ENCODE assay signal across 17 cellular contexts in the genomic region with DNA sequence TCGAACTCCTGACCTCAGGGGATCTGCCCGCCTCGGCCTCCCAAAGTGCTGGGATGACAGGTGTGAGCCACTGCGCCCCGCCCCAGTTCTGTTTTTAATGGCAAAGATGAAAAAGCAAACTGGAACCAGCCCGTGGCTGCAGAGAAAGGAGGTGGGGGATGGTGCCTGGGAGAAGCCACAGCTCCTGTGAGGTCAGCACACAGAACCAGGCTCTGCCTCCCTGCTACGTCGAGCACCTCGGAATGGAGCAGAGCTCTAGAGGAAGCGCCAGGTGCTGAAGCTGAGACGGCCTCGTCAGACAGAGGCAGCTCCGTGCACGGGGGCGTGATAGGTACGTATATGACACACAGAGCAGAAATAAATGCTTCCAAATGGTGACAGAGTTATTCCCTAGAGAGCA. TPM values are rescaled to one million over a fixed set of nuclear protein-coding genes. Genes with fewer than 3 reads are reported as not detected.
DNase-seq lines count a peak whose midpoint lies in the region.
"Had no signal": no experiment of that assay in that cellular context is flagged by ENCODE, and none has a peak within 500 bp of the region (broad histone marks: within the 10 kb centered on the region; RNA-seq: fewer than 3 reads in every experiment).

No MANE protein-coding gene starts in this region.

- DNase-seq in NCI-H2227 (lab: John Stamatoyannopoulos, UW; ENCODE audit: unreplicated experiment) (peak; percentile 59), NCI-H2227 treated with DMSO at 0.1 percent for 48 hours (lab: John Stamatoyannopoulos, UW) (no peak), Karpas-422 (no peak), caudate nucleus (lab: John Stamatoyannopoulos, UW) (peak in 44 of 61 donors; percentile 25 to 94 (median 64)), putamen (ENCODE audit: low spot score) (peak; percentile 70), NCI-H1092 treated with DMSO at 0.1 percent for 48 hours (lab: John Stamatoyannopoulos, UW) (no peak), SKM-1 treated with dmso at 0.1 percent for 144 hours (lab: John Stamatoyannopoulos, UW; ENCODE audit: unreplicated experiment) (no peak)
- DNase-seq in activated naive CD4-positive, alpha-beta T cell (lab: John Stamatoyannopoulos, UW) = no peak
- DNase-seq: C1 segment of cervical spinal cord, DMS153, NCI-H1092, NCI-H1694 treated with DMSO at 0.1 percent for 48 hours, NCI-H510A, T-cell had no signal

- no peaks in the 10 kb centered on the region for H3K79me2 ChIP-seq in Karpas-422 (ENCODE audit: low read length)

- H3K27ac ChIP-seq in Karpas-422 (ENCODE audit: low read length) (0 out of 2 replicates have a peak overlapping the region, but pooled peaks have one; percentile 68), caudate nucleus (ENCODE audit: low read depth, low read length) (no peak overlapping the region)

- peaks cover 6% of the 10 kb centered on the region; the same call in 1 of the 2 replicates for H3K36me3 ChIP-seq in Karpas-422 (ENCODE audit: insufficient read depth, low read length)

- no peak overlapping the region for H3K9ac ChIP-seq in Karpas-422 (ENCODE audit: low read length)

- H3K9me3 ChIP-seq in Karpas-422 (ENCODE audit: low read length) = no peaks in the 10 kb centered on the region

- no peaks in the 10 kb centered on the region for H4K20me1 ChIP-seq in Karpas-422 (ENCODE audit: insufficient read depth, low read depth, low read length)

- no peaks in the 10 kb centered on the region for H3K9me2 ChIP-seq in Karpas-422 (replicated peaks; ENCODE audit: insufficient read depth, low read length)

- no peak overlapping the region for H3K4me3 ChIP-seq in Karpas-422 (ENCODE audit: low read length)
- H3K4me3 ChIP-seq: GM23338, K562 had no signal

- H3K27me3 ChIP-seq in Karpas-422 (ENCODE audit: low read length) = no peaks in the 10 kb centered on the region

- peaks cover 13% of the 10 kb centered on the region for H3K4me1 ChIP-seq in Karpas-422 (ENCODE audit: low read length)

- H2AFZ ChIP-seq in Karpas-422 (ENCODE audit: low read length) = no peak overlapping the region
- H2AFZ ChIP-seq: GM23338 had no signal

- no peak overlapping the region for H3K4me2 ChIP-seq in Karpas-422 (ENCODE audit: low read depth, low read length, poor library complexity, severe bottlenecking)
- H3K4me2 ChIP-seq: GM23338 had no signal

RNA-seq across cellular contexts. Expression of gene DRD4, which starts 8.5 kb away (rescaled TPM):
- total RNA-seq in Karpas-422 (2014; rRNA removed; shearing (Covaris generic); ENCODE audit: low replicate concordance) = not detected in 2 replicates
- total RNA-seq: M059J had no signal

RNA-seq across cellular contexts. Expression of gene SCT, which starts 18.6 kb away (rescaled TPM):
- not detected in 2 replicates for total RNA-seq in Karpas-422 (2014; rRNA removed; shearing (Covaris generic); ENCODE audit: low replicate concordance)
- total RNA-seq: GM23338, K562, M059J, T-cell had no signal

RNA-seq across cellular contexts. Expression of gene CDHR5, which starts 20.8 kb away (rescaled TPM):
- 0.04 TPM in 1 of 2 replicates, not detected in the other for total RNA-seq in Karpas-422 (2014; rRNA removed; shearing (Covaris generic); ENCODE audit: low replicate concordance)
- total RNA-seq: GM23338, M059J had no signal

RNA-seq across cellular contexts. Expression of gene IRF7, which starts 29.8 kb away (rescaled TPM):
- 34.6 and 53.5 TPM in 2 replicates for total RNA-seq in Karpas-422 (2014; rRNA removed; shearing (Covaris generic); ENCODE audit: low replicate concordance)
- total RNA-seq: M059J had no signal

RNA-seq across cellular contexts. Expression of gene DEAF1, which starts 49.5 kb away (rescaled TPM):
- total RNA-seq in Karpas-422 (2014; rRNA removed; shearing (Covaris generic); ENCODE audit: low replicate concordance) = 35.9 and 57.3 TPM in 2 replicates

Comparison
In these comparisons a context has a peak if more than half of its experiments do, and no peak if none do; other contexts are left out.
1. DNase-seq: peak in NCI-H2227 (single experiment), caudate nucleus (44 of 61) and putamen (single experiment); none in NCI-H2227 treated with DMSO at 0.1 percent for 48 hours (single experiment), Karpas-422 (single experiment), NCI-H1092 treated with DMSO at 0.1 percent for 48 hours (single experiment), SKM-1 treated with dmso at 0.1 percent for 144 hours (single experiment) and activated naive CD4-positive, alpha-beta T cell (0 of 4).